8 cellular contexts compared by ENCODE assay signal in genomic region chr10:11162828-11163599, GRCh38.
DNase-seq lines count a peak whose midpoint lies in the region; ATAC-seq and TF ChIP-seq lines count a peak whose summit lies in the region.

No MANE protein-coding gene starts in this region.

- peak overlapping the region; percentile 98 for H3K27ac Mint-ChIP-seq in activated T-helper 1 cell treated with anti-CD3 and anti-CD28 coated beads, Interleukin-12 subunit alpha, Interleukin-12 subunit beta, Interleukin-2, Interleukin-4 antibody, amounts not matched to agents 30 ng/mL and 10 ng/mL and 1 ng/mL, durations not matched to agents 14 hours and 24 hours and 36 hours
- H3K27ac Mint-ChIP-seq in stimulated activated memory B cell treated with anti-CD40 and anti-IgM and Interleukin-4, amounts not matched to agents 10 μg/mL and 1 μg/mL and 100 μg/mL, for 72 hours, result no peak overlapping the region

- no peaks in the 10 kb centered on the region for H3K36me3 ChIP-seq in smooth muscle cell (ENCODE audit: low read depth)

- 89% methylated on average over 10 of the region's 10 CpGs for WGBS in smooth muscle cell (ENCODE audit: low lambda C conversion rate)

- no peak overlapping the region for H3K9ac ChIP-seq in smooth muscle cell (ENCODE audit: low read depth)

- no peak for TF ChIP-seq CTCF in smooth muscle cell (IDR thresholded peaks at IDR 0.05; ENCODE audit: borderline replicate concordance, insufficient read depth, poor library complexity, severe bottlenecking)

- no peak overlapping the region for H2AFZ ChIP-seq in smooth muscle cell (ENCODE audit: low read depth)

- H3K4me1 Mint-ChIP-seq in activated T-helper 1 cell treated with anti-CD3 and anti-CD28 coated beads, Interleukin-12 subunit alpha, Interleukin-12 subunit beta, Interleukin-2, Interleukin-4 antibody, amounts not matched to agents 30 ng/mL and 10 ng/mL and 1 ng/mL, durations not matched to agents 14 hours and 24 hours and 36 hours (ENCODE audit: low read depth), result peaks cover 51% of the 10 kb centered on the region
- peaks cover 60% of the 10 kb centered on the region for H3K4me1 Mint-ChIP-seq in stimulated activated memory B cell treated with anti-CD40 and anti-IgM and Interleukin-4, amounts not matched to agents 10 μg/mL and 1 μg/mL and 100 μg/mL, for 72 hours

- H3K9me3 Mint-ChIP-seq in activated T-helper 1 cell treated with anti-CD3 and anti-CD28 coated beads, Interleukin-12 subunit alpha, Interleukin-12 subunit beta, Interleukin-2, Interleukin-4 antibody, amounts not matched to agents 30 ng/mL and 10 ng/mL and 1 ng/mL, durations not matched to agents 14 hours and 24 hours and 36 hours, result peaks cover 3% of the 10 kb centered on the region
- H3K9me3 Mint-ChIP-seq in stimulated activated memory B cell treated with anti-CD40 and anti-IgM and Interleukin-4, amounts not matched to agents 10 μg/mL and 1 μg/mL and 100 μg/mL, for 72 hours, result peaks cover 2% of the 10 kb centered on the region

- H3K4me3 ChIP-seq in smooth muscle cell, result no peak overlapping the region

- H3K27ac ChIP-seq in layer of hippocampus (ENCODE audit: low read depth, low read length) (peak overlapping the region; percentile 35), smooth muscle cell (ENCODE audit: low read depth) (no peak overlapping the region)

- H3K27me3 ChIP-seq in layer of hippocampus (ENCODE audit: control insufficient read depth, insufficient read depth, low read length) (no peaks in the 10 kb centered on the region), smooth muscle cell (ENCODE audit: low read depth) (peaks cover 55% of the 10 kb centered on the region)

- no peak overlapping the region for H3K4me2 ChIP-seq in smooth muscle cell

- H3F3A ChIP-seq in smooth muscle cell (ENCODE audit: low read depth), result no peaks in the 10 kb centered on the region

- H4K20me1 ChIP-seq in smooth muscle cell (ENCODE audit: low read depth), result no peaks in the 10 kb centered on the region

- intact Hi-C loops in activated T-helper 1 cell treated with anti-CD3 and anti-CD28 coated beads, Interleukin-12 subunit alpha, Interleukin-12 subunit beta, Interleukin-2, Interleukin-4 antibody, amounts not matched to agents 30 ng/mL and 10 ng/mL and 1 ng/mL, durations not matched to agents 14 hours and 24 hours and 36 hours (cut with micrococcal nuclease), result loop anchor here (1.0 to 10.0 kb wide), 6 partner anchors 9 to 962 kb away; partner anchors contain the start of genes CELF2 and SEC61A2

- no peaks in the 10 kb centered on the region for H3K27me3 Mint-ChIP-seq in activated T-helper 1 cell treated with anti-CD3 and anti-CD28 coated beads, Interleukin-12 subunit alpha, Interleukin-12 subunit beta, Interleukin-2, Interleukin-4 antibody, amounts not matched to agents 30 ng/mL and 10 ng/mL and 1 ng/mL, durations not matched to agents 14 hours and 24 hours and 36 hours (ENCODE audit: insufficient read depth)
- no peaks in the 10 kb centered on the region for H3K27me3 Mint-ChIP-seq in stimulated activated memory B cell treated with anti-CD40 and anti-IgM and Interleukin-4, amounts not matched to agents 10 μg/mL and 1 μg/mL and 100 μg/mL, for 72 hours

- no peaks in the 10 kb centered on the region for H3K79me2 ChIP-seq in smooth muscle cell (ENCODE audit: low read depth)

- H3K4me1 ChIP-seq in smooth muscle cell (ENCODE audit: low read depth), result peaks cover 14% of the 10 kb centered on the region

- peak; percentile 73 for ATAC-seq in GM21717 (IDR thresholded peaks at IDR 0.05; ENCODE audit: unreplicated experiment)
- ATAC-seq in stimulated activated memory B cell treated with anti-CD40 and anti-IgM and Interleukin-4, amounts not matched to agents 10 μg/mL and 1 μg/mL and 100 μg/mL, for 72 hours, result peak; percentile 86

- peak; percentile 95 for DNase-seq in GDM1 (lab: John Stamatoyannopoulos, UW)
- peak; percentile 99 for DNase-seq in MV-4-11 (lab: John Stamatoyannopoulos, UW)
- DNase-seq in activated T-helper 1 cell treated with anti-CD3 and anti-CD28 coated beads, Interleukin-12 subunit alpha, Interleukin-12 subunit beta, Interleukin-2, Interleukin-4 antibody, amounts not matched to agents 30 ng/mL and 10 ng/mL and 1 ng/mL, durations not matched to agents 14 hours and 24 hours and 36 hours (ENCODE audit: low spot score), result peak; percentile 80
- DNase-seq in HT-29 (ENCODE audit: low spot score), result no peak
- DNase-seq in smooth muscle cell (lab: John Stamatoyannopoulos, UW; ENCODE audit: unreplicated experiment), result no peak

- H3K36me3 Mint-ChIP-seq in activated T-helper 1 cell treated with anti-CD3 and anti-CD28 coated beads, Interleukin-12 subunit alpha, Interleukin-12 subunit beta, Interleukin-2, Interleukin-4 antibody, amounts not matched to agents 30 ng/mL and 10 ng/mL and 1 ng/mL, durations not matched to agents 14 hours and 24 hours and 36 hours (ENCODE audit: low read depth), result peaks cover 13% of the 10 kb centered on the region
- H3K36me3 Mint-ChIP-seq in stimulated activated memory B cell treated with anti-CD40 and anti-IgM and Interleukin-4, amounts not matched to agents 10 μg/mL and 1 μg/mL and 100 μg/mL, for 72 hours, result peaks cover 17% of the 10 kb centered on the region

- H3K9me3 ChIP-seq in smooth muscle cell (replicated peaks; ENCODE audit: low read depth), result no peaks in the 10 kb centered on the region

- no peak overlapping the region for H3K4me3 Mint-ChIP-seq in activated T-helper 1 cell treated with anti-CD3 and anti-CD28 coated beads, Interleukin-12 subunit alpha, Interleukin-12 subunit beta, Interleukin-2, Interleukin-4 antibody, amounts not matched to agents 30 ng/mL and 10 ng/mL and 1 ng/mL, durations not matched to agents 14 hours and 24 hours and 36 hours
- H3K4me3 Mint-ChIP-seq in stimulated activated memory B cell treated with anti-CD40 and anti-IgM and Interleukin-4, amounts not matched to agents 10 μg/mL and 1 μg/mL and 100 μg/mL, for 72 hours, result no peak overlapping the region

Comparison
In these comparisons a context has a peak if more than half of its experiments do, and no peak if none do; other contexts are left out.
1. DNase-seq: peak in GDM1 (single experiment), MV-4-11 (single experiment) and activated T-helper 1 cell treated with anti-CD3 and anti-CD28 coated beads, Interleukin-12 subunit alpha, Interleukin-12 subunit beta, Interleukin-2, Interleukin-4 antibody, amounts not matched to agents 30 ng/mL and 10 ng/mL and 1 ng/mL, durations not matched to agents 14 hours and 24 hours and 36 hours (single experiment); none in HT-29 (single experiment) and smooth muscle cell (single experiment).